ENCODE assay signal across 16 cellular contexts in genomic region chr20:44115181-44115580, GRCh38.
"Had no signal": no experiment of that assay in that cellular context is flagged by ENCODE, and none has a peak within 500 bp of the region (broad histone marks: within the 10 kb centered on the region; RNA-seq: fewer than 3 reads in every experiment).

No MANE protein-coding gene starts in this region.

- DNase-seq: caudate nucleus; cerebellar nuclear complex; cortex of kidney; effector memory CD8-positive, alpha-beta T cell; erythroblast; left cardiac atrium; lower lobe of right lung; natural killer cell; stimulated activated naive B cell treated with anti-CD40 and anti-IgM and Interleukin-4, amounts not matched to agents 10 μg/mL and 1 μg/mL and 100 μg/mL, for 72 hours; testis; tibial artery had no signal

- H3K36me3 ChIP-seq: left lung, lower lobe of right lung, neutrophil, spleen had no signal

- ATAC-seq: effector memory CD8-positive, alpha-beta T cell; left lung; lower lobe of right lung; natural killer cell; stimulated activated naive B cell treated with anti-CD40 and anti-IgM and Interleukin-4, amounts not matched to agents 10 μg/mL and 1 μg/mL and 100 μg/mL, for 72 hours had no signal

- H3K9me3 ChIP-seq: left lung, lower lobe of right lung, neutrophil, spleen, testis, tibial artery had no signal

- H3K4me3 ChIP-seq: left lung, lower lobe of right lung, skin epidermis, spleen, tibial artery had no signal

- H3K27me3 ChIP-seq: testis, tibial artery had no signal

- H3K27ac ChIP-seq: left lung, lower lobe of right lung, neutrophil, parathyroid adenoma, skin epidermis, spleen, testis had no signal

- H3K4me1 ChIP-seq: left lung, lower lobe of right lung, parathyroid adenoma, testis had no signal

- H3K9ac ChIP-seq: parathyroid adenoma had no signal
